In the genomic region with DNA sequence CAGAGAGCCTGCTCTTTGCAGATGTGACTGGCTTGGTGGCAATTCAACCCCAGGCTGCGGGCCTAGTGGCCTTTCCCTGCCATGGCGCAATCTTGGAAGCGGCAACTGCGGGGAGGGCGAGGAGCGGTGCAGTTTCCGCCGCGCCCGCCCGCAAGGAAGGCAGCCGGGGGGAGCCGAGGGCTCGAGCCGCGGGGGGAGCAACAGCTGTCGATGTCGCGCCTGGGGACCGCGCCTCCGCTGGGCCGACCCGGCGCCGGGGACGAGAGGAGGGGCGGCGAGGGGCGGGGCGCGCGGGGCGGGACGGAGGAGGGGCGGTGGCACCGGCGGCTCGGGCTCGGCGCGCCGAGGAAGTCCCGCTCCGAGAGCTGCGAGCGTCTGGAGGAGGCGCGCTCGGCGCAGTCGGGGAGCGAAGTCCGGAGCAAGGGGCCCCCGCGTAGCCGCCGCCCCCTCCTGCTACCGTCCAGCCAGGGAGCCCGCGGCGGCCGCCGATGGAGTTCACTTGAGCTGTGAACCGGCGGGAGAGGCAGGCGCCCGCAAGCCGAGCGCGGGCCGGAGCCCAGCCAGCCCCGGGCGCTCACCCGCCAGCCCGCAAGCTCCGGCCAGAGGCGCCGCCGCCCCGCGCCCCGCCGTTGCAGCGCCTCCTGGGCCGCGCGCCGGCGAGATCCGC, we compare ENCODE assay signal across 8 cellular contexts.
DNase-seq lines count a peak whose midpoint lies in the region; ATAC-seq and TF ChIP-seq lines count a peak whose summit lies in the region.

No MANE protein-coding gene starts in this region.

- no peaks in the 10 kb centered on the region for H3K9me3 Mint-ChIP-seq in activated CD4-positive, alpha-beta T cell treated with anti-CD3 and anti-CD28 coated beads, Interleukin-2, amount 10 ng/mL, durations not matched to agents 7 days and 5 days

- POLR2A ChIA-PET in activated CD4-positive, alpha-beta T cell treated with anti-CD3 and anti-CD28 coated beads, Interleukin-2, amount 10 ng/mL, durations not matched to agents 7 days and 5 days (lab: Charles Lee), result no interaction called here

- H3K27me3 Mint-ChIP-seq in activated CD4-positive, alpha-beta T cell treated with anti-CD3 and anti-CD28 coated beads, Interleukin-2, amount 10 ng/mL, durations not matched to agents 7 days and 5 days, result peaks cover 44% of the 10 kb centered on the region

- H3K4me1 Mint-ChIP-seq in activated CD4-positive, alpha-beta T cell treated with anti-CD3 and anti-CD28 coated beads, Interleukin-2, amount 10 ng/mL, durations not matched to agents 7 days and 5 days, result peaks cover 16% of the 10 kb centered on the region

- TF ChIP-seq CTCF in GM12865 (IDR thresholded peaks at IDR 0.05; ENCODE audit: insufficient read depth, low read depth, low read length, missing control alignments), result peak; percentile 7

- ATAC-seq in HG02588 (IDR thresholded peaks at IDR 0.05; ENCODE audit: unreplicated experiment) (peak; percentile 52), GM21737 (IDR thresholded peaks at IDR 0.05; ENCODE audit: unreplicated experiment) (no peak)

- H3K36me3 Mint-ChIP-seq in activated CD4-positive, alpha-beta T cell treated with anti-CD3 and anti-CD28 coated beads, Interleukin-2, amount 10 ng/mL, durations not matched to agents 7 days and 5 days (ENCODE audit: low read depth), result no peaks in the 10 kb centered on the region

- peak overlapping the region; percentile 57 for H3K4me3 ChIP-seq in GM12865 (ENCODE audit: low read depth, low read length)

- H3K27ac Mint-ChIP-seq in activated CD4-positive, alpha-beta T cell treated with anti-CD3 and anti-CD28 coated beads, Interleukin-2, amount 10 ng/mL, durations not matched to agents 7 days and 5 days, result peak overlapping the region; percentile 41

- CTCF ChIA-PET in activated CD4-positive, alpha-beta T cell treated with anti-CD3 and anti-CD28 coated beads, Interleukin-2, amount 10 ng/mL, durations not matched to agents 7 days and 5 days (lab: Charles Lee), result no interaction called here

- peak overlapping the region; percentile 68 for H3K4me3 Mint-ChIP-seq in activated CD4-positive, alpha-beta T cell treated with anti-CD3 and anti-CD28 coated beads, Interleukin-2, amount 10 ng/mL, durations not matched to agents 7 days and 5 days

- DNase-seq in GM12865 (ENCODE audit: low read depth) (peak; percentile 86), NCI-H2081 treated with DMSO at 0.1 percent for 48 hours (lab: John Stamatoyannopoulos, UW) (peak; percentile 69), ecto neural progenitor cell (ENCODE audit: low spot score) (peak; percentile 86), medulla oblongata (ENCODE audit: extremely low spot score) (peak; percentile 60)
- peak; percentile 28 for DNase-seq in activated CD4-positive, alpha-beta T cell treated with anti-CD3 and anti-CD28 coated beads, Interleukin-2, amount 10 ng/mL, durations not matched to agents 7 days and 5 days
- DNase-seq in stimulated activated CD8-positive, alpha-beta memory T cell treated with anti-CD3 and anti-CD28 coated beads, Interleukin-7, amount 100 ng/mL, for 1 hour (ENCODE audit: low read depth in 2 of 2), result peak; percentile 37 to 52

Comparison
In these comparisons a context has a peak if more than half of its experiments do, and no peak if none do; other contexts are left out.
1. DNase-seq: peak in every context shown above with its lines; median percentile 86 in GM12865; 86 in ecto neural progenitor cell; 69 in NCI-H2081 treated with DMSO at 0.1 percent for 48 hours; 60 in medulla oblongata; 44 in stimulated activated CD8-positive, alpha-beta memory T cell treated with anti-CD3 and anti-CD28 coated beads, Interleukin-7, amount 100 ng/mL, for 1 hour; 28 in activated CD4-positive, alpha-beta T cell treated with anti-CD3 and anti-CD28 coated beads, Interleukin-2, amount 10 ng/mL, durations not matched to agents 7 days and 5 days.